7 cellular contexts compared by ENCODE assay signal in the genomic region with DNA sequence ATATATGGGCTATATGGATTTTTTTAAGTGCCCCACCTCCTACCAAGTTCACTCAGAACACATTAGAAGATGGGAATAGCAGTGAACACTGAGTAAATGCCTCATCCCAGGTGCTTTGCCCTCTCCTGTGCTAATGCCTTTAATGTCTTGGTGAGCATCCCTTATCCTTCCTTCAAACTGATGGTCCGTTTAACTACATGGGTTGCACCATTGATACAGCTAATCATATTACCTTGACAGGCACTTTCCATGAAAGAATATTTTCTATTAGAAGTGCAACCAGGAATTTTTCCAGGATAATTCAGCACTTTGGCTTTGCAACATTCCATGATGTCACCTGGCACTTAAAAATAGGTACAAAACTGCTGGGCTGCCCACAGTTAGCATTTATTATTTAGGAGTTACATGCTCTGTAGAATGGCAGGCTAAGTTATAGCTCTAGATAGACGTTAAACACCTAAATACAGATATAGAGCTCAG.
"Had no signal": no experiment of that assay in that cellular context is flagged by ENCODE, and none has a peak within 500 bp of the region (broad histone marks: within the 10 kb centered on the region; RNA-seq: fewer than 3 reads in every experiment).

No MANE protein-coding gene starts in this region.

- DNase-seq: IMR-90, KBM-7, KG1 had no signal

- H3K9ac ChIP-seq: KMS-11 had no signal

- H3K4me3 ChIP-seq: K562 had no signal

- ATAC-seq: HepG2, K562 had no signal

- H3K4me2 ChIP-seq: KMS-11 had no signal

- H3K27ac ChIP-seq: HL-60, KMS-11 had no signal
